ENCODE assay signal across 1 cellular context in genomic region chr10:97736902-97737769, GRCh38.
TF ChIP-seq lines count a peak whose summit lies in the region.

ZFYVE27 (plus strand) TSS chr10:97737128; CDS start chr10:97738478, 1,350 bp downstream.

TF ChIP-seq in K562, 482 proteins besides CTCF, POLR2A, EP300 and RAD21 (continued from another document and continues in another):
- TF ChIP-seq CHD7 (IDR thresholded peaks at IDR 0.05; ENCODE audit: low read depth, low read length) (no peak), NR0B1 (IDR thresholded peaks at IDR 0.05; ENCODE audit: partially characterized antibody) (no peak), HSF4 (CRISPR knock-in tag; IDR thresholded peaks at IDR 0.05; ENCODE audit: borderline replicate concordance) (no peak), THRAP3 (IDR thresholded peaks at IDR 0.05; ENCODE audit: borderline replicate concordance) (no peak), CBFA2T2 (conservative IDR thresholded peaks at IDR 0.05) (no peak), NR4A1 (CRISPR knock-in tag; IDR thresholded peaks at IDR 0.05) (no peak), NR4A1 (tag; IDR thresholded peaks at IDR 0.05) (no peak), ZNF586 (CRISPR knock-in tag; conservative IDR thresholded peaks at IDR 0.05) (no peak), HCFC1 (IDR thresholded peaks at IDR 0.05; ENCODE audit: low read depth, low read length) (peak; percentile 35; the same call in 1 of the 2 replicates), NR2F6 (CRISPR knock-in tag; IDR thresholded peaks at IDR 0.05) (no peak), GTF2F1 (IDR thresholded peaks at IDR 0.05; ENCODE audit: low read depth, low read length) (no peak), LEF1 (IDR thresholded peaks at IDR 0.05) (no peak), ZNF316 (IDR thresholded peaks at IDR 0.05) (no peak), SPI1 (IDR thresholded peaks at IDR 0.05; ENCODE audit: borderline replicate concordance, low read depth, low read length) (no peak), ARHGAP35 (IDR thresholded peaks at IDR 0.05; ENCODE audit: partially characterized antibody) (no peak), HMG20B (CRISPR knock-in tag; IDR thresholded peaks at IDR 0.05) (no peak), ZNF407 (IDR thresholded peaks at IDR 0.05; ENCODE audit: low read depth) (peak; percentile 96), ZNF511 (CRISPR knock-in tag; IDR thresholded peaks at IDR 0.05) (peak; percentile 57; the same call in 1 of the 2 replicates), E2F8 (IDR thresholded peaks at IDR 0.05; ENCODE audit: low read depth, partially characterized antibody) (peak; percentile 56), ETS1 (conservative IDR thresholded peaks at IDR 0.05; ENCODE audit: control insufficient read depth, low read depth, low read length) (0 out of 2 replicates have a peak, but pooled peaks have one; percentile 53), LCOR (CRISPR knock-in tag; IDR thresholded peaks at IDR 0.05) (peak; percentile 49)
